2 cellular contexts compared by ENCODE assay signal in genomic region chr3:120596853-120597223, GRCh38.
TF ChIP-seq lines count a peak whose summit lies in the region.

No MANE protein-coding gene starts in this region.

TF ChIP-seq in HCT116, 20 proteins besides CTCF, POLR2A, EP300 and RAD21 (continued from another document):
- TF ChIP-seq ZBTB33 (IDR thresholded peaks at IDR 0.05; ENCODE audit: extremely low read depth, insufficient replicate concordance, low read length) (no peak), EZH2phosphoT487 (IDR thresholded peaks at IDR 0.05; ENCODE audit: borderline replicate concordance) (no peak), ELF1 (IDR thresholded peaks at IDR 0.05; ENCODE audit: borderline replicate concordance, low read depth) (no peak)

TF ChIP-seq in WTC11, 78 proteins besides CTCF, POLR2A, EP300 and RAD21 (continued from another document):
- TF ChIP-seq STAT6 (CRISPR knock-in tag; conservative IDR thresholded peaks at IDR 0.05; ENCODE audit: low read depth), result no peak
